ENCODE assay signal across 17 cellular contexts in the genomic region with DNA sequence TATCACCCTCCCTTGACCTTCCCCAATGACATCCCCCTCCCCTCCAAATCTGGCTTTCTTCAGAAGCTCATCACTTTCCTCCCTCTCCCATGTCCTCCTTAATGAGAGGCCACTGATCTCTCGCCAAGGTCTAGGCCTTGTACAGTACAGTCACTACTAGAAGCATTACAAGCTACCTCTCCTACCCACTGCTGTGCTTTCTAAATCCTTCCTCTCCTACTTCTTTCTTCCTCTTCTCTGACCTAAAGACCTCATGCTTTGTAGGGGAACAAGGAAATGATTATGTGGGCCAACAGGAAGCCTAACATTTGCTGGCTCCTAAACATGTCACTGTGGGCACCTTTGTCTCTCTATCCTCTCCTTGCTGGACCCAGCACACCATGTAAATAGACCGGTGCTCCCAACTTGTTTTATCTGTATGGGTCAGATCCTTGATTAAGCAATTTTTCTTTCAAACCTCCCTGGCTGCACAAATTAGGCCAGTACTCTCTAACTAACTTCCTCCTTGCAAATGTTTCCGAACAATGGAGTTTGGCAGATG. TPM values are rescaled to one million over a fixed set of nuclear protein-coding genes. Genes with fewer than 3 reads are reported as not detected.
DNase-seq lines count a peak whose midpoint lies in the region; ATAC-seq, FAIRE-seq and TF ChIP-seq lines count a peak whose summit lies in the region.
"Had no signal": no experiment of that assay in that cellular context is flagged by ENCODE, and none has a peak within 500 bp of the region (broad histone marks: within the 10 kb centered on the region; RNA-seq: fewer than 3 reads in every experiment).

No MANE protein-coding gene starts in this region.

- no peaks in the 10 kb centered on the region for H3K36me3 ChIP-seq in mammary epithelial cell (ENCODE audit: insufficient read depth, low read length)

- DNase-seq in NOMO-1 (lab: John Stamatoyannopoulos, UW; ENCODE audit: unreplicated experiment in 2 of 2) (peak; percentile 22 to 60), mammary epithelial cell (no peak), mucosa of gallbladder (ENCODE audit: low spot score) (peak; percentile 43), NCI-H1417 (lab: John Stamatoyannopoulos, UW) (no peak), NCI-H526 (lab: John Stamatoyannopoulos, UW) (no peak), urothelium cell line (ENCODE audit: low spot score) (no peak)
- DNase-seq: activated CD4-positive, alpha-beta memory T cell treated with anti-CD3 and anti-CD28 coated beads for 36 hours; activated naive CD8-positive, alpha-beta T cell treated with anti-CD3 and anti-CD28 coated beads, Interleukin-2, amount 10 ng/mL, durations not matched to agents 7 days and 5 days; activated T-cell treated with anti-CD3 and anti-CD28 coated beads, Interleukin-2, amount 50 U/mL, for 72 hours; effector CD8-positive, alpha-beta T cell; EL; NCI-H1694; stimulated activated CD4-positive, alpha-beta T cell treated with anti-CD3 and anti-CD28 coated beads, Interleukin-15, amount 100 ng/mL, for 24 hours; stimulated activated naive CD8-positive, alpha-beta T cell treated with anti-CD3 and anti-CD28 coated beads, Interleukin-15, Interleukin-2, amounts not matched to agents 100 U/mL and 50 U/mL, for 24 hours had no signal

- no TSS peak for BruUV-seq in mammary epithelial cell (replicated peaks; lab: Mats Ljungman, UMichigan)

- peak overlapping the region; percentile 12; the same call in 1 of the 2 replicates for H3K27ac ChIP-seq in C4-2B
- H3K27ac ChIP-seq in mammary epithelial cell (ENCODE audit: insufficient read depth, low read depth, low read length): no peak overlapping the region
- H3K27ac ChIP-seq: VCaP had no signal

- no peaks in the 10 kb centered on the region for H3K27me3 ChIP-seq in mammary epithelial cell (ENCODE audit: insufficient read depth, low read length)

- peak overlapping the region; percentile 46 for H2AFZ ChIP-seq in mammary epithelial cell (ENCODE audit: low read depth, low read length)

- TF ChIP-seq POLR2A in GM18505 (IDR thresholded peaks at IDR 0.05; ENCODE audit: borderline replicate concordance, extremely low read depth, insufficient read depth, insufficient read length): no peak

- H3K4me3 ChIP-seq in mammary epithelial cell (replicated peaks in 1 of 3; ENCODE audit: insufficient read depth in 1 of 3, low read depth in 2 of 3, low read length in 3 of 3): no peak overlapping the region

- intact Hi-C loops in mammary epithelial cell (cut with micrococcal nuclease): no loop called here

- no peak for FAIRE-seq in urothelium cell line (lab: Jason Lieb, UNC)

- in situ Hi-C loops in mammary epithelial cell (cut with MboI; ENCODE audit: low sequenced_read_pairs in 2 of 2): no loop called here

- ATAC-seq in GM18505 (IDR thresholded peaks at IDR 0.05; ENCODE audit: unreplicated experiment): no peak
- ATAC-seq: activated T-cell treated with anti-CD3 and anti-CD28 coated beads, Interleukin-2, amount 50 U/mL, for 72 hours; stimulated activated naive CD8-positive, alpha-beta T cell treated with anti-CD3 and anti-CD28 coated beads, Interleukin-15, Interleukin-2, amounts not matched to agents 100 U/mL and 50 U/mL, for 24 hours had no signal

- no peaks in the 10 kb centered on the region for H3K9me3 ChIP-seq in mammary epithelial cell (replicated peaks; ENCODE audit: insufficient read depth, low read length)

- H3K79me2 ChIP-seq in mammary epithelial cell (ENCODE audit: insufficient read depth, low read length): no peaks in the 10 kb centered on the region

- H3K4me1 ChIP-seq in mammary epithelial cell (ENCODE audit: insufficient read depth, low read length): peaks cover 25% of the 10 kb centered on the region

- H3K4me2 ChIP-seq in mammary epithelial cell (ENCODE audit: insufficient read depth, low read depth, low read length): no peak overlapping the region

- CTCF ChIA-PET in mammary epithelial cell (lab: Charles Lee; ENCODE audit: low non-redundant PET): no interaction called here

- TF ChIP-seq CTCF in C4-2B (conservative IDR thresholded peaks at IDR 0.05) (no peak), mammary epithelial cell (conservative IDR thresholded peaks at IDR 0.05 in 1 of 2, IDR thresholded peaks at IDR 0.05 in 1 of 2; ENCODE audit: extremely low read depth in 1 of 2, insufficient read depth in 1 of 2, low read depth in 1 of 2, low read length in 2 of 2) (no peak)

- no peaks in the 10 kb centered on the region for H4K20me1 ChIP-seq in mammary epithelial cell (ENCODE audit: insufficient read depth, low read length)

- dilution Hi-C loops in mammary epithelial cell (cut with HindIII; ENCODE audit: low sequenced_read_pairs): no loop called here

- WGBS in mammary epithelial cell (ENCODE audit: low coverage, missing lambda C conversion rate): 100% methylated on average over 3 of the region's 3 CpGs

- no peak overlapping the region for H3K9ac ChIP-seq in mammary epithelial cell (ENCODE audit: insufficient read depth, low read length)

RNA-seq across cellular contexts. Expression of gene SLC28A3, which starts 16.7 kb away (rescaled TPM):
- total RNA-seq in mammary epithelial cell (under 1 TPM; under 0.01 to 0.94 TPM), mucosa of gallbladder (9.4 TPM)
- polyA plus RNA-seq in mammary epithelial cell: 0.12 TPM
- polyA minus RNA-seq in mammary epithelial cell: not detected

Comparison
In these comparisons a context has a peak if more than half of its experiments do, and no peak if none do; other contexts are left out.
1. DNase-seq: peak in NOMO-1 (2 of 2) and mucosa of gallbladder (single experiment); none in mammary epithelial cell (single experiment), NCI-H1417 (0 of 3), NCI-H526 (0 of 2) and urothelium cell line (single experiment).